In genomic region chr15:57684491-57685184, GRCh38 we compare ENCODE assay signal across 1 cellular context.
TF ChIP-seq lines count a peak whose summit lies in the region.

No MANE protein-coding gene starts in this region.

TF ChIP-seq in WTC11, 78 proteins besides CTCF, POLR2A, EP300 and RAD21 (continued from another document):
- no peak for TF ChIP-seq TEAD4 (CRISPR knock-in tag; IDR thresholded peaks at IDR 0.05)
- no peak for TF ChIP-seq ZNF423 (CRISPR knock-in tag; IDR thresholded peaks at IDR 0.05)
- no peak for TF ChIP-seq ESRRA (CRISPR knock-in tag; IDR thresholded peaks at IDR 0.05; ENCODE audit: borderline replicate concordance)
- no peak for TF ChIP-seq ZNF138 (CRISPR knock-in tag; conservative IDR thresholded peaks at IDR 0.05)
- TF ChIP-seq ATF6 (CRISPR knock-in tag; IDR thresholded peaks at IDR 0.05) = no peak
- no peak for TF ChIP-seq STAT6 (CRISPR knock-in tag; conservative IDR thresholded peaks at IDR 0.05; ENCODE audit: low read depth)
- TF ChIP-seq ZNF512 (CRISPR knock-in tag; IDR thresholded peaks at IDR 0.05; ENCODE audit: borderline replicate concordance) = no peak
- no peak for TF ChIP-seq NR2C2 (CRISPR knock-in tag; IDR thresholded peaks at IDR 0.05)
- TF ChIP-seq JUN (CRISPR knock-in tag; IDR thresholded peaks at IDR 0.05) = no peak
- TF ChIP-seq ZNF121 (CRISPR knock-in tag; IDR thresholded peaks at IDR 0.05) = no peak
- TF ChIP-seq GRHL2 (CRISPR knock-in tag; IDR thresholded peaks at IDR 0.05; ENCODE audit: insufficient replicate concordance, severe bottlenecking) = no peak
TF ChIP-seq in WTC11: peak in this region for 0.
